ENCODE assay signal across 16 cellular contexts in genomic region chr11:72511393-72512047, GRCh38.
DNase-seq lines count a peak whose midpoint lies in the region; ATAC-seq and TF ChIP-seq lines count a peak whose summit lies in the region.
"Had no signal": no experiment of that assay in that cellular context is flagged by ENCODE, and none has a peak within 500 bp of the region (broad histone marks: within the 10 kb centered on the region; RNA-seq: fewer than 3 reads in every experiment).

No MANE protein-coding gene starts in this region.

- intact Hi-C loops in HCT116 (cut with micrococcal nuclease) = no loop called here

- TF ChIP-seq POLR2A in HCT116 (IDR thresholded peaks at IDR 0.05; ENCODE audit: borderline replicate concordance, extremely low read depth, insufficient read depth, insufficient read length) = no peak

- H3K9me2 ChIP-seq in HCT116 (ENCODE audit: insufficient read depth) = no peaks in the 10 kb centered on the region
- H3K9me2 ChIP-seq: SK-N-SH had no signal

- no peaks in the 10 kb centered on the region for H3K79me2 ChIP-seq in HCT116 (ENCODE audit: insufficient read depth, low read length)

- no peaks in the 10 kb centered on the region for H3K36me3 ChIP-seq in HCT116 (ENCODE audit: control insufficient read depth in 1 of 2, insufficient read depth in 2 of 2, low read length in 2 of 2)
- H3K36me3 ChIP-seq in brain microvascular endothelial cell (replicated peaks) = no peaks in the 10 kb centered on the region
- H3K36me3 ChIP-seq: MG63 had no signal

- RAD21 ChIA-PET in HCT116 (lab: Charles Lee; ENCODE audit: low non-redundant PET in 1 of 2, low total read pairs in 2 of 2, uncharacterized antibody in 2 of 2, unreplicated experiment in 2 of 2) = no interaction called here

- peak; percentile 12 for DNase-seq in Caki2 (ENCODE audit: low read depth)
- DNase-seq in HCT116 (ENCODE audit: low read depth, low spot score) = no peak
- peak; percentile 20 for DNase-seq in brain microvascular endothelial cell
- DNase-seq in fibroblast of peridontal ligament (ENCODE audit: extremely low read depth) = peak; percentile 1
- no peak for DNase-seq in medulla oblongata (ENCODE audit: extremely low spot score)
- no peak for DNase-seq in activated CD4-positive, CD25-positive, alpha-beta regulatory T cell (lab: John Stamatoyannopoulos, UW)
- DNase-seq: CD8-positive, alpha-beta T cell; MG63; NCI-H1092 treated with DMSO at 0.1 percent for 48 hours; NCI-H1694 treated with DMSO at 0.1 percent for 48 hours; NCI-H446 treated with DMSO at 0.1 percent for 48 hours; NCI-H748 treated with DMSO at 0.1 percent for 48 hours; Right ventricle myocardium superior; SK-N-SH had no signal

- H4K20me1 ChIP-seq in HCT116 (ENCODE audit: insufficient read depth) = no peaks in the 10 kb centered on the region

- TF ChIP-seq RAD21 in HCT116 (IDR thresholded peaks at IDR 0.05; ENCODE audit: low read depth) = no peak

- H3K9ac ChIP-seq in HCT116 (ENCODE audit: low read length) = no peak overlapping the region
- H3K9ac ChIP-seq: KMS-11, SK-N-SH had no signal

- no peaks in the 10 kb centered on the region for H3K27me3 ChIP-seq in HCT116 (ENCODE audit: insufficient read depth, low read length)
- no peaks in the 10 kb centered on the region for H3K27me3 ChIP-seq in brain microvascular endothelial cell (replicated peaks)
- H3K27me3 ChIP-seq: MG63 had no signal

- no peak overlapping the region for H3K4me2 ChIP-seq in HCT116 (ENCODE audit: low read length)
- H3K4me2 ChIP-seq: KMS-11, SK-N-SH had no signal

- no peak overlapping the region for H3K4me3 ChIP-seq in HCT116 (replicated peaks in 1 of 2; ENCODE audit: low read depth in 1 of 2, low read length in 2 of 2)
- H3K4me3 ChIP-seq in brain microvascular endothelial cell (ENCODE audit: low read depth, low read length) = no peak overlapping the region
- H3K4me3 ChIP-seq: MG63 had no signal

- TF ChIP-seq CTCF in HCT116 (IDR thresholded peaks at IDR 0.05 in 2 of 3, conservative IDR thresholded peaks at IDR 0.05 in 1 of 3; ENCODE audit: borderline replicate concordance in 1 of 3, insufficient read depth in 1 of 3, low read depth in 2 of 3, low read length in 2 of 3) = no peak
- TF ChIP-seq CTCF in brain microvascular endothelial cell (IDR thresholded peaks at IDR 0.05; ENCODE audit: low read depth, low read length, missing control alignments) = no peak

- no peak overlapping the region for H2AFZ ChIP-seq in HCT116 (ENCODE audit: low read depth, low read length, poor library complexity, severe bottlenecking)

- POLR2A ChIA-PET in HCT116 (lab: Charles Lee) = interaction anchor here (0.6 kb wide), 1 partner anchor 27 kb away, joined by 3 read pairs; no protein-coding TSS in a partner anchor

- in situ Hi-C loops in Caki2 (cut with HindIII; ENCODE audit: low pct_unique_long_range_greater_than_20kb, low sequenced_read_pairs) (no loop called here), brain microvascular endothelial cell (cut with HindIII; ENCODE audit: low pct_ligation_motif_present, low sequenced_read_pairs) (no loop called here)

- no peaks in the 10 kb centered on the region for H3K4me1 ChIP-seq in HCT116 (ENCODE audit: control insufficient read depth in 1 of 2, insufficient read depth in 2 of 2, low read length in 2 of 2)

- BruUV-seq in HCT116 (replicated peaks; lab: Mats Ljungman, UMichigan) = no TSS peak

- peaks cover 6 to 8% of the 10 kb centered on the region in 2 experiments; a peak in 2 of 4 replicates for H3K9me3 ChIP-seq in HCT116 (ENCODE audit: control insufficient read depth in 1 of 2, insufficient read depth in 1 of 2, low read depth in 1 of 2, low read length in 2 of 2)

- no peak for ATAC-seq in HCT116
- no peak for ATAC-seq in HG02571 (IDR thresholded peaks at IDR 0.05; ENCODE audit: unreplicated experiment)
- ATAC-seq: CD8-positive, alpha-beta T cell had no signal

- CTCF ChIA-PET in HCT116 (lab: Charles Lee) = no interaction called here

- no peak overlapping the region for H3K27ac ChIP-seq in HCT116 (ENCODE audit: low read depth, low read length)
- H3K27ac ChIP-seq in brain microvascular endothelial cell = no peak overlapping the region
- H3K27ac ChIP-seq: KMS-11 had no signal

TF ChIP-seq in HCT116, 20 proteins besides CTCF, POLR2A, EP300 and RAD21:
- TF ChIP-seq REST (IDR thresholded peaks at IDR 0.05; ENCODE audit: low read depth) (no peak), ZBTB33 (IDR thresholded peaks at IDR 0.05; ENCODE audit: extremely low read depth, insufficient replicate concordance, low read length) (no peak), CBX3 (IDR thresholded peaks at IDR 0.05; ENCODE audit: low read depth) (0 out of 2 replicates have a peak, but pooled peaks have one; percentile 9), POLR2AphosphoS5 (IDR thresholded peaks at IDR 0.05; ENCODE audit: low read depth, low read length) (no peak)

Comparison
In these comparisons a context has a peak if more than half of its experiments do, and no peak if none do; other contexts are left out.
1. DNase-seq: peak in Caki2 (single experiment), brain microvascular endothelial cell (single experiment) and fibroblast of peridontal ligament (single experiment); none in HCT116 (single experiment), medulla oblongata (single experiment) and activated CD4-positive, CD25-positive, alpha-beta regulatory T cell (0 of 4).